14 cellular contexts compared by ENCODE assay signal in the genomic region with DNA sequence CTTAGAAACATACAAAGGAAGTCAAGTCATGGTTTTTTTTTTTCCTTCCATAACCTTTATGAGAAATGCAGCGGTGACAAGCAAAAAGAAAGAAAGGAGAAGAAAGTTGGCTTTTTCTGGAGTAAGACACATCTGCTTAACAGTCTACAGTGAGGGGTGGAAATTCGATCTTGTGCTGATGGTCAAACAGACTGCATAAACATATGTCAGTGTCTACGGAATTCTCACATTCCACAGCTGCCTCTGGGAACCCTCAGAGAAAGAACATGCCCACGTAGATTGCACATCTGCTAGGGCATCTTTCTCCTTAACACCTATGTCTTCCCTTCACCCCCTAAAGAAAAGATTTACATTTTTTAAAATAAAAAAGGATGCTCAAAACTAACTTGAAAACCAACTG. TPM values are rescaled to one million over a fixed set of nuclear protein-coding genes. Genes with fewer than 3 reads are reported as not detected.
DNase-seq lines count a peak whose midpoint lies in the region; ATAC-seq and TF ChIP-seq lines count a peak whose summit lies in the region.
"Had no signal": no experiment of that assay in that cellular context is flagged by ENCODE, and none has a peak within 500 bp of the region (broad histone marks: within the 10 kb centered on the region; RNA-seq: fewer than 3 reads in every experiment).

No MANE protein-coding gene starts in this region.

- H3K4me2 ChIP-seq in parathyroid adenoma (ENCODE audit: low read length): no peak overlapping the region

- no peak overlapping the region for H3K4me3 ChIP-seq in parathyroid adenoma (ENCODE audit: low read depth, low read length)

- H3K36me3 Mint-ChIP-seq in CD14-positive monocyte: no peaks in the 10 kb centered on the region
- H3K36me3 Mint-ChIP-seq in effector memory CD8-positive, alpha-beta T cell (ENCODE audit: insufficient read depth): no peaks in the 10 kb centered on the region
- no peaks in the 10 kb centered on the region for H3K36me3 Mint-ChIP-seq in activated CD8-positive, alpha-beta T cell treated with anti-CD3 and anti-CD28 coated beads, Interleukin-2, amount 10 ng/mL, durations not matched to agents 7 days and 5 days (ENCODE audit: low read depth)
- H3K36me3 Mint-ChIP-seq: activated naive CD8-positive, alpha-beta T cell treated with anti-CD3 and anti-CD28 coated beads, Interleukin-2, amount 10 ng/mL, durations not matched to agents 7 days and 5 days had no signal

- no peaks in the 10 kb centered on the region for H3K79me2 ChIP-seq in parathyroid adenoma

- no peaks in the 10 kb centered on the region for H3K9me3 Mint-ChIP-seq in CD14-positive monocyte
- H3K9me3 Mint-ChIP-seq in effector memory CD8-positive, alpha-beta T cell: no peaks in the 10 kb centered on the region
- H3K9me3 Mint-ChIP-seq in activated CD8-positive, alpha-beta T cell treated with anti-CD3 and anti-CD28 coated beads, Interleukin-2, amount 10 ng/mL, durations not matched to agents 7 days and 5 days (ENCODE audit: insufficient read depth): no peaks in the 10 kb centered on the region
- H3K9me3 Mint-ChIP-seq: activated naive CD8-positive, alpha-beta T cell treated with anti-CD3 and anti-CD28 coated beads, Interleukin-2, amount 10 ng/mL, durations not matched to agents 7 days and 5 days had no signal

- no peaks in the 10 kb centered on the region for H3K27me3 ChIP-seq in parathyroid adenoma (ENCODE audit: control insufficient read depth, insufficient read depth, low read length)

- H3K4me1 Mint-ChIP-seq in CD14-positive monocyte: peaks cover 18% of the 10 kb centered on the region
- H3K4me1 Mint-ChIP-seq in effector memory CD8-positive, alpha-beta T cell (ENCODE audit: low read depth in 2 of 2): no peaks in the 10 kb centered on the region
- no peaks in the 10 kb centered on the region for H3K4me1 Mint-ChIP-seq in activated CD8-positive, alpha-beta T cell treated with anti-CD3 and anti-CD28 coated beads, Interleukin-2, amount 10 ng/mL, durations not matched to agents 7 days and 5 days (ENCODE audit: low read depth)
- H3K4me1 Mint-ChIP-seq: activated naive CD8-positive, alpha-beta T cell treated with anti-CD3 and anti-CD28 coated beads, Interleukin-2, amount 10 ng/mL, durations not matched to agents 7 days and 5 days had no signal

- H3K36me3 ChIP-seq in parathyroid adenoma (ENCODE audit: control insufficient read depth, insufficient read depth, low read length): no peaks in the 10 kb centered on the region

- H3K27ac Mint-ChIP-seq in CD14-positive monocyte: no peak overlapping the region
- no peak overlapping the region for H3K27ac Mint-ChIP-seq in effector memory CD8-positive, alpha-beta T cell
- H3K27ac Mint-ChIP-seq in activated CD8-positive, alpha-beta T cell treated with anti-CD3 and anti-CD28 coated beads, Interleukin-2, amount 10 ng/mL, durations not matched to agents 7 days and 5 days: no peak overlapping the region
- H3K27ac Mint-ChIP-seq: activated naive CD8-positive, alpha-beta T cell treated with anti-CD3 and anti-CD28 coated beads, Interleukin-2, amount 10 ng/mL, durations not matched to agents 7 days and 5 days had no signal

- no peaks in the 10 kb centered on the region for H3K9me3 ChIP-seq in parathyroid adenoma (ENCODE audit: control insufficient read depth, low read length)

- H3K27ac ChIP-seq in parathyroid adenoma: no peak overlapping the region

- H3K4me3 Mint-ChIP-seq in CD14-positive monocyte: no peak overlapping the region
- H3K4me3 Mint-ChIP-seq in effector memory CD8-positive, alpha-beta T cell: no peak overlapping the region
- no peak overlapping the region for H3K4me3 Mint-ChIP-seq in activated CD8-positive, alpha-beta T cell treated with anti-CD3 and anti-CD28 coated beads, Interleukin-2, amount 10 ng/mL, durations not matched to agents 7 days and 5 days
- H3K4me3 Mint-ChIP-seq: activated naive CD8-positive, alpha-beta T cell treated with anti-CD3 and anti-CD28 coated beads, Interleukin-2, amount 10 ng/mL, durations not matched to agents 7 days and 5 days had no signal

- POLR2A ChIA-PET in activated CD8-positive, alpha-beta T cell treated with anti-CD3 and anti-CD28 coated beads, Interleukin-2, amount 10 ng/mL, durations not matched to agents 7 days and 5 days (lab: Charles Lee): no interaction called here

- H3K27me3 Mint-ChIP-seq in CD14-positive monocyte (ENCODE audit: low read depth in 3 of 3): no peaks in the 10 kb centered on the region
- peaks cover 30 to 36% of the 10 kb centered on the region in 2 donors for H3K27me3 Mint-ChIP-seq in effector memory CD8-positive, alpha-beta T cell
- peaks cover 18% of the 10 kb centered on the region for H3K27me3 Mint-ChIP-seq in activated CD8-positive, alpha-beta T cell treated with anti-CD3 and anti-CD28 coated beads, Interleukin-2, amount 10 ng/mL, durations not matched to agents 7 days and 5 days (ENCODE audit: low read depth)

- H3K4me1 ChIP-seq in parathyroid adenoma: no peaks in the 10 kb centered on the region

- CTCF ChIA-PET in activated CD8-positive, alpha-beta T cell treated with anti-CD3 and anti-CD28 coated beads, Interleukin-2, amount 10 ng/mL, durations not matched to agents 7 days and 5 days (lab: Charles Lee): interaction anchor here (1.1 to 3.9 kb wide), 2 partner anchors 176 to 236 kb away, joined by 3 to 24 read pairs; no protein-coding TSS in a partner anchor

- TF ChIP-seq CTCF in parathyroid adenoma (IDR thresholded peaks at IDR 0.05) (no peak), CD14-positive monocyte (IDR thresholded peaks at IDR 0.05) (no peak)

- intact Hi-C loops in CD14-positive monocyte (cut with micrococcal nuclease): loop anchor here (5.0 to 10.0 kb wide), 2 partner anchors 238 to 415 kb away; no protein-coding TSS in a partner anchor

- DNase-seq in EH (ENCODE audit: low read depth): peak; percentile 41
- DNase-seq in RPMI7951 (ENCODE audit: low read depth): peak; percentile 17
- peak; percentile 57 for DNase-seq in fibroblast of gingiva (ENCODE audit: low read depth)
- DNase-seq in D341Med (ENCODE audit: low spot score): no peak
- DNase-seq in CD14-positive monocyte (ENCODE audit: low spot score): no peak
- no peak for DNase-seq in effector memory CD8-positive, alpha-beta T cell
- DNase-seq in activated CD8-positive, alpha-beta T cell treated with anti-CD3 and anti-CD28 coated beads, Interleukin-2, amount 10 ng/mL, durations not matched to agents 7 days and 5 days: no peak
- DNase-seq: activated naive CD8-positive, alpha-beta T cell treated with anti-CD3 and anti-CD28 coated beads, Interleukin-2, amount 10 ng/mL, durations not matched to agents 7 days and 5 days; NCI-H1436; stimulated activated CD4-positive, alpha-beta T cell treated with anti-CD3 and anti-CD28 coated beads, Interleukin-15, amount 100 ng/mL, for 24 hours; stimulated activated naive CD4-positive, alpha-beta T cell; T1000 had no signal

- no peak overlapping the region for H3K9ac ChIP-seq in parathyroid adenoma

- H2AFZ ChIP-seq in parathyroid adenoma: peak overlapping the region; percentile 11

- no peak for ATAC-seq in effector memory CD8-positive, alpha-beta T cell (replicated peaks)
- no peak for ATAC-seq in activated CD8-positive, alpha-beta T cell treated with anti-CD3 and anti-CD28 coated beads, Interleukin-2, amount 10 ng/mL, durations not matched to agents 7 days and 5 days

RNA-seq across cellular contexts. Expression of gene PROM1, which starts 54.5 kb away (rescaled TPM):
- total RNA-seq in RPMI7951 (2014; rRNA removed; shearing (Covaris generic)): 0.12 TPM in 1 of 2 replicates, not detected in the other
- not detected for polyA plus RNA-seq in CD14-positive monocyte
- total RNA-seq in activated CD8-positive, alpha-beta T cell treated with anti-CD3 and anti-CD28 coated beads, Interleukin-2, amount 10 ng/mL, durations not matched to agents 7 days and 5 days: not detected
- total RNA-seq: activated naive CD8-positive, alpha-beta T cell treated with anti-CD3 and anti-CD28 coated beads, Interleukin-2, amount 10 ng/mL, durations not matched to agents 7 days and 5 days; OCI-LY7 had no signal

Comparison
In these comparisons a context has a peak if more than half of its experiments do, and no peak if none do; other contexts are left out.
1. DNase-seq: peak in EH (single experiment), RPMI7951 (single experiment) and fibroblast of gingiva (single experiment); none in D341Med (single experiment), CD14-positive monocyte (single experiment), effector memory CD8-positive, alpha-beta T cell (0 of 3) and activated CD8-positive, alpha-beta T cell treated with anti-CD3 and anti-CD28 coated beads, Interleukin-2, amount 10 ng/mL, durations not matched to agents 7 days and 5 days (single experiment).